2 cellular contexts compared by ENCODE assay signal in genomic region chr12:12823811-12824210, GRCh38.
TF ChIP-seq lines count a peak whose summit lies in the region.

No MANE protein-coding gene starts in this region.

TF ChIP-seq in IMR-90, 13 proteins besides CTCF, POLR2A, EP300 and RAD21:
- TF ChIP-seq ELK1 (IDR thresholded peaks at IDR 0.05; ENCODE audit: borderline replicate concordance, low read depth, low read length), result no peak
- TF ChIP-seq RFX5 (IDR thresholded peaks at IDR 0.05; ENCODE audit: low read depth, low read length), result no peak

TF ChIP-seq in GM12878, 131 proteins besides CTCF, POLR2A, EP300 and RAD21:
- no peak for TF ChIP-seq KAT2A (conservative IDR thresholded peaks at IDR 0.05; ENCODE audit: control insufficient read depth, low read depth, low read length)
- TF ChIP-seq, protein P1, sequence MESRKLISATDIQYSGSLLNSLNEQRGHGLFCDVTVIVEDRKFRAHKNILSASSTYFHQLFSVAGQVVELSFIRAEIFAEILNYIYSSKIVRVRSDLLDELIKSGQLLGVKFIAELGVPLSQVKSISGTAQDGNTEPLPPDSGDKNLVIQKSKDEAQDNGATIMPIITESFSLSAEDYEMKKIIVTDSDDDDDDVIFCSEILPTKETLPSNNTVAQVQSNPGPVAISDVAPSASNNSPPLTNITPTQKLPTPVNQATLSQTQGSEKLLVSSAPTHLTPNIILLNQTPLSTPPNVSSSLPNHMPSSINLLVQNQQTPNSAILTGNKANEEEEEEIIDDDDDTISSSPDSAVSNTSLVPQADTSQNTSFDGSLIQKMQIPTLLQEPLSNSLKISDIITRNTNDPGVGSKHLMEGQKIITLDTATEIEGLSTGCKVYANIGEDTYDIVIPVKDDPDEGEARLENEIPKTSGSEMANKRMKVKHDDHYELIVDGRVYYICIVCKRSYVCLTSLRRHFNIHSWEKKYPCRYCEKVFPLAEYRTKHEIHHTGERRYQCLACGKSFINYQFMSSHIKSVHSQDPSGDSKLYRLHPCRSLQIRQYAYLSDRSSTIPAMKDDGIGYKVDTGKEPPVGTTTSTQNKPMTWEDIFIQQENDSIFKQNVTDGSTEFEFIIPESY (IDR thresholded peaks at IDR 0.05), result no peak
- no peak for TF ChIP-seq CREB1 (IDR thresholded peaks at IDR 0.05; ENCODE audit: low read depth)
- TF ChIP-seq, protein P2, sequence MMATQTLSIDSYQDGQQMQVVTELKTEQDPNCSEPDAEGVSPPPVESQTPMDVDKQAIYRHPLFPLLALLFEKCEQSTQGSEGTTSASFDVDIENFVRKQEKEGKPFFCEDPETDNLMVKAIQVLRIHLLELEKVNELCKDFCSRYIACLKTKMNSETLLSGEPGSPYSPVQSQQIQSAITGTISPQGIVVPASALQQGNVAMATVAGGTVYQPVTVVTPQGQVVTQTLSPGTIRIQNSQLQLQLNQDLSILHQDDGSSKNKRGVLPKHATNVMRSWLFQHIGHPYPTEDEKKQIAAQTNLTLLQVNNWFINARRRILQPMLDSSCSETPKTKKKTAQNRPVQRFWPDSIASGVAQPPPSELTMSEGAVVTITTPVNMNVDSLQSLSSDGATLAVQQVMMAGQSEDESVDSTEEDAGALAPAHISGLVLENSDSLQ (IDR thresholded peaks at IDR 0.05), result no peak
